10 cellular contexts compared by ENCODE assay signal in the genomic region with DNA sequence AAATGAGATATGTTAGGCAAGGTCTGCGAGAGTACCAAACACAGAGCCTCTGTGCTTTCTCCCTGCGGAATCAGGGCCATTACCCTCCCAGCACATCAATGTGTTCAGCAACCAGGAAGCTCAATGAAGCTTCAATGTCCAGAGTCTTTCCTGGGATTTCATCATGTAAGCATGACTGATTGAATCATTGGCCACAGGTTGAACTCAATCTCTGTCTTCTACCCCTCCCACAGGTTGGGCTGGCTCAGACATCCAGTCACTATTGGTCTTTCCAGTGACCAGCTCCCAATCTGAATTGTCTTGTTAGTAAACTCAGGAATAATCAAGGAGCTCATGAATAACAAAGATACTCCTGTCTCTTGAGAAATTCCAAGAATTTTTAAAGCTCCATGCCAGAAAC. TPM values are rescaled to one million over a fixed set of nuclear protein-coding genes. Genes with fewer than 3 reads are reported as not detected.
DNase-seq lines count a peak whose midpoint lies in the region; ATAC-seq and TF ChIP-seq lines count a peak whose summit lies in the region.
"Had no signal": no experiment of that assay in that cellular context is flagged by ENCODE, and none has a peak within 500 bp of the region (broad histone marks: within the 10 kb centered on the region; RNA-seq: fewer than 3 reads in every experiment).

No MANE protein-coding gene starts in this region.

- DNase-seq in A172 (ENCODE audit: low spot score) (peak; percentile 35), GM03348 (ENCODE audit: low spot score) (peak; percentile 42), RKO (ENCODE audit: low spot score) (peak; percentile 83), fibroblast of pulmonary artery (ENCODE audit: low read depth) (peak; percentile 52), T-helper 9 cell (no peak), activated T-cell treated with anti-CD3 and anti-CD28 coated beads for 4 hours (no peak)
- DNase-seq: activated naive CD4-positive, alpha-beta T cell had no signal

- no peak overlapping the region for H3K4me3 ChIP-seq in fibroblast of pulmonary artery (replicated peaks; ENCODE audit: low read depth, low read length)
- H3K4me3 ChIP-seq: SK-N-MC had no signal

- ATAC-seq in HG03565 (IDR thresholded peaks at IDR 0.05; ENCODE audit: unreplicated experiment) = no peak
- ATAC-seq in GM18498 (IDR thresholded peaks at IDR 0.05; ENCODE audit: unreplicated experiment) = no peak

- TF ChIP-seq CTCF in fibroblast of pulmonary artery (IDR thresholded peaks at IDR 0.05; ENCODE audit: low read length, missing control alignments) = no peak

RNA-seq across cellular contexts. Expression of a gene that starts 2.7 kb away (rescaled TPM):
- 142 and 154 TPM in 2 replicates for total RNA-seq in A172 (2014; rRNA removed; shearing (Covaris generic))

RNA-seq across cellular contexts. Expression of a gene that starts 17.9 kb away (rescaled TPM):
- 169 and 202 TPM in 2 replicates for total RNA-seq in A172 (2014; rRNA removed; shearing (Covaris generic))

Comparison
In these comparisons a context has a peak if more than half of its experiments do, and no peak if none do; other contexts are left out.
1. DNase-seq: peak in A172 (single experiment), GM03348 (single experiment), RKO (single experiment) and fibroblast of pulmonary artery (single experiment); none in T-helper 9 cell (single experiment) and activated T-cell treated with anti-CD3 and anti-CD28 coated beads for 4 hours (single experiment).